14 cellular contexts compared by ENCODE assay signal in the genomic region with DNA sequence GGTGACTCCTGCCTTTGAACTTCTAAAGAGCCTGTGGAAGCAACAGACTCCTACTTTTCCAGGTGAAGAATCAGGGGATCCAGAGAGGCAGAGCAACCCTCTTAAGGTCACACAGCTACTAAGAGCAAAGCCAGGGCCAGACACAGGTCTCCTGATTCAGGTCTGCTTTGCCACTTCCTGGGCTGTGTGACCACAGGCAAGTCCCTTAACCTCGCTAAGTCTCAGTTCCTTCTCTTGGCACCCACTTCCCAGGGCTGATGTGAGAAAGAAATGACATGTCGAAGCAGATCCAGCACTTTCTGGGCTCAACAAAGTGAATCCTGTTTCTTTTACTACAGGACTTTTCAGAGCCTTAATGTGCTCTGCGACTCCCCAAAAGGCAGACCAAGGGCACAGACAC. TPM values are rescaled to one million over a fixed set of nuclear protein-coding genes. Genes with fewer than 3 reads are reported as not detected.
A peak's percentile ranks its signal among the peaks of the same experiment; 100 is the strongest.
DNase-seq lines count a peak whose midpoint lies in the region; ATAC-seq and TF ChIP-seq lines count a peak whose summit lies in the region.
"Had no signal": no experiment of that assay in that cellular context is flagged by ENCODE, and none has a peak within 500 bp of the region (broad histone marks: within the 10 kb centered on the region; RNA-seq: fewer than 3 reads in every experiment).

No MANE protein-coding gene starts in this region.

- intact Hi-C loops in activated CD4-positive, alpha-beta memory T cell treated with anti-CD3 and anti-CD28 coated beads for 36 hours (cut with micrococcal nuclease): no loop called here

- no peak overlapping the region for H3K18ac ChIP-seq in trophoblast cell (ENCODE audit: low read length)

- H3K79me1 ChIP-seq in trophoblast cell (ENCODE audit: low read length): peaks cover 43% of the 10 kb centered on the region

- no peaks in the 10 kb centered on the region for H3K9me3 Mint-ChIP-seq in activated CD4-positive, alpha-beta memory T cell treated with anti-CD3 and anti-CD28 coated beads for 36 hours
- H3K9me3 Mint-ChIP-seq: nephron progenitor cell had no signal

- H3K14ac ChIP-seq in trophoblast cell (ENCODE audit: low read length): peak overlapping the region; percentile 16

- no peak overlapping the region for H2BK5ac ChIP-seq in trophoblast cell (ENCODE audit: low read depth, low read length, poor library complexity)

- WGBS in trophoblast cell (ENCODE audit: extremely low coverage, insufficient coverage, insufficient read length): no CpG with 5 or more reads among the region's 3 CpGs
- WGBS in gastroesophageal sphincter (ENCODE audit: low coverage in 1 of 2), 2 donors: 74 to 90% methylated on average over 2 to 3 of the region's 3 CpGs

- DNase-seq in GM12864 (ENCODE audit: low read depth): peak; percentile 65
- peak; percentile 10 for DNase-seq in activated CD4-positive, alpha-beta memory T cell treated with anti-CD3 and anti-CD28 coated beads for 36 hours
- no peak for DNase-seq in trophoblast cell
- no peak for DNase-seq in ecto neural progenitor cell (ENCODE audit: low spot score)
- no peak for DNase-seq in DMS114 treated with DMSO at 0.1 percent for 48 hours (lab: John Stamatoyannopoulos, UW; ENCODE audit: unreplicated experiment)
- DNase-seq in NCI-H82 treated with DMSO at 0.1 percent for 48 hours (lab: John Stamatoyannopoulos, UW; ENCODE audit: unreplicated experiment): no peak
- DNase-seq: activated T-cell treated with anti-CD3 and anti-CD28 coated beads for 4 hours, left ventricle myocardium inferior, NCI-H1694, NCI-H69, nephron progenitor cell had no signal

- peaks cover 37% of the 10 kb centered on the region for H3K36me3 Mint-ChIP-seq in activated CD4-positive, alpha-beta memory T cell treated with anti-CD3 and anti-CD28 coated beads for 36 hours

- H3K4me3 ChIP-seq in GM12864 (ENCODE audit: low read depth, low read length) (no peak overlapping the region), trophoblast cell (ENCODE audit: low read depth, low read length) (no peak overlapping the region), gastroesophageal sphincter (no peak overlapping the region)
- H3K4me3 ChIP-seq: esophagus muscularis mucosa, left ventricle myocardium inferior had no signal

- H3K27ac Mint-ChIP-seq in activated CD4-positive, alpha-beta memory T cell treated with anti-CD3 and anti-CD28 coated beads for 36 hours: no peak overlapping the region
- H3K27ac Mint-ChIP-seq: nephron progenitor cell had no signal

- H3K4me1 ChIP-seq in trophoblast cell (ENCODE audit: control insufficient read depth in 1 of 2, insufficient read depth in 2 of 2, low read length in 2 of 2): peaks cover 54 to 64% of the 10 kb centered on the region in 2 experiments
- H3K4me1 ChIP-seq in gastroesophageal sphincter: peaks cover 0 to 24% (median 8%) of the 10 kb centered on the region in 3 donors

- TF ChIP-seq CTCF in GM12864 (IDR thresholded peaks at IDR 0.05; ENCODE audit: low read depth, low read length, missing control alignments): no peak
- no peak for TF ChIP-seq CTCF in gastroesophageal sphincter (IDR thresholded peaks at IDR 0.05)

- H3K9me3 ChIP-seq in trophoblast cell (ENCODE audit: insufficient read depth, low read depth, low read length) (no peaks in the 10 kb centered on the region), gastroesophageal sphincter (no peaks in the 10 kb centered on the region)
- H3K9me3 ChIP-seq: esophagus muscularis mucosa, left ventricle myocardium inferior had no signal

- CTCF ChIA-PET in activated CD4-positive, alpha-beta memory T cell treated with anti-CD3 and anti-CD28 coated beads for 36 hours (lab: Charles Lee): no interaction called here

- no peak overlapping the region for H3K9ac ChIP-seq in trophoblast cell (ENCODE audit: low read length)

- no peak overlapping the region for H3K4me3 Mint-ChIP-seq in activated CD4-positive, alpha-beta memory T cell treated with anti-CD3 and anti-CD28 coated beads for 36 hours
- H3K4me3 Mint-ChIP-seq: nephron progenitor cell had no signal

- no peaks in the 10 kb centered on the region for H3K27me3 Mint-ChIP-seq in activated CD4-positive, alpha-beta memory T cell treated with anti-CD3 and anti-CD28 coated beads for 36 hours

- H3K27ac ChIP-seq in trophoblast cell (ENCODE audit: low read depth, low read length) (no peak overlapping the region), gastroesophageal sphincter (no peak overlapping the region)

- peak overlapping the region; percentile 63 for H2BK12ac ChIP-seq in trophoblast cell (ENCODE audit: low read length)

- no peak overlapping the region for H2AFZ ChIP-seq in trophoblast cell (ENCODE audit: insufficient read depth, low read length, poor library complexity)

- peaks cover 5% of the 10 kb centered on the region for H3K79me2 ChIP-seq in trophoblast cell (ENCODE audit: control insufficient read depth, insufficient read depth, low read length, poor library complexity)

- ATAC-seq in HG02798 (IDR thresholded peaks at IDR 0.05; ENCODE audit: poor library complexity, unreplicated experiment) (peak; percentile 45), gastroesophageal sphincter (no peak)

- H3K4ac ChIP-seq in trophoblast cell (ENCODE audit: low read depth, low read length): no peak overlapping the region

- no peaks in the 10 kb centered on the region for H3K4me1 Mint-ChIP-seq in activated CD4-positive, alpha-beta memory T cell treated with anti-CD3 and anti-CD28 coated beads for 36 hours (ENCODE audit: low read depth)

- no peak overlapping the region for H4K12ac ChIP-seq in trophoblast cell (ENCODE audit: low read depth, low read length)

- H3K27me3 ChIP-seq in trophoblast cell (ENCODE audit: insufficient read depth, low read length) (no peaks in the 10 kb centered on the region), gastroesophageal sphincter (no peaks in the 10 kb centered on the region)
- H3K27me3 ChIP-seq: esophagus muscularis mucosa had no signal

- TF ChIP-seq EP300 in gastroesophageal sphincter (IDR thresholded peaks at IDR 0.05): no peak

- no peak overlapping the region for H3K23ac ChIP-seq in trophoblast cell (ENCODE audit: low read length)

- peak overlapping the region; percentile 28 for H4K91ac ChIP-seq in trophoblast cell (ENCODE audit: low read depth, low read length)

- no peak overlapping the region for H3K4me2 ChIP-seq in trophoblast cell (ENCODE audit: low read length)

- peak overlapping the region; percentile 50 for H2BK120ac ChIP-seq in trophoblast cell (ENCODE audit: insufficient read depth, low read length, poor library complexity)

- TF ChIP-seq POLR2A in gastroesophageal sphincter (IDR thresholded peaks at IDR 0.05): no peak

- no peak overlapping the region for H4K8ac ChIP-seq in trophoblast cell (ENCODE audit: low read depth, low read length)

- H2AK5ac ChIP-seq in trophoblast cell (ENCODE audit: low read length): peak overlapping the region; percentile 21

- POLR2A ChIA-PET in activated CD4-positive, alpha-beta memory T cell treated with anti-CD3 and anti-CD28 coated beads for 36 hours (lab: Charles Lee): no interaction called here

- peaks cover 30 to 31% of the 10 kb centered on the region in 2 experiments for H3K36me3 ChIP-seq in trophoblast cell (ENCODE audit: control insufficient read depth in 1 of 2, insufficient read depth in 2 of 2, low read length in 2 of 2)
- H3K36me3 ChIP-seq in gastroesophageal sphincter: peaks cover 0 to 100% of the 10 kb centered on the region in 2 donors

RNA-seq across cellular contexts. Expression of gene UQCR10, which starts 30.2 kb away (rescaled TPM):
- total RNA-seq in activated CD4-positive, alpha-beta memory T cell treated with anti-CD3 and anti-CD28 coated beads for 36 hours: 10 to 100 TPM; 81.4 to 87.4 TPM
- 143 and 144 TPM in 2 replicates for polyA plus RNA-seq in trophoblast cell (2013)
- total RNA-seq in gastroesophageal sphincter: 10 to 100 TPM; 54.3 to 78.6 (median 64.9) TPM

RNA-seq across cellular contexts. Expression of gene ZMAT5, which starts 30.5 kb away (rescaled TPM):
- total RNA-seq in activated CD4-positive, alpha-beta memory T cell treated with anti-CD3 and anti-CD28 coated beads for 36 hours: 10 to 100 TPM; 18.1 to 20.6 TPM
- polyA plus RNA-seq in trophoblast cell (2013): 12.7 and 14.0 TPM in 2 replicates
- 10 to 100 TPM; 10.6 to 26.5 (median 17.1) TPM for total RNA-seq in gastroesophageal sphincter

RNA-seq across cellular contexts. Expression of gene ASCC2, which starts 40.7 kb away (rescaled TPM):
- total RNA-seq in activated CD4-positive, alpha-beta memory T cell treated with anti-CD3 and anti-CD28 coated beads for 36 hours: 10 to 100 TPM; 55.5 to 56.8 TPM
- 50.2 and 51.2 TPM in 2 replicates for polyA plus RNA-seq in trophoblast cell (2013)
- 10 to 100 TPM; 19.6 to 35.8 (median 28.5) TPM for total RNA-seq in gastroesophageal sphincter

Comparison
In these comparisons a context has a peak if more than half of its experiments do, and no peak if none do; other contexts are left out.
1. DNase-seq: peak in GM12864 (single experiment) and activated CD4-positive, alpha-beta memory T cell treated with anti-CD3 and anti-CD28 coated beads for 36 hours (single experiment); none in trophoblast cell (0 of 2), ecto neural progenitor cell (single experiment), DMS114 treated with DMSO at 0.1 percent for 48 hours (single experiment) and NCI-H82 treated with DMSO at 0.1 percent for 48 hours (single experiment).